ENCODE assay signal across 1 cellular context in genomic region chr15:96333194-96334016, GRCh38.
TF ChIP-seq lines count a peak whose summit lies in the region.

No MANE protein-coding gene starts in this region.

TF ChIP-seq in HepG2, 621 proteins besides CTCF, POLR2A, EP300 and RAD21 (continued from another document):
- no peak for TF ChIP-seq NAIF1 (CRISPR knock-in tag; IDR thresholded peaks at IDR 0.05; ENCODE audit: borderline replicate concordance)
- peak; percentile 52; the same call in 1 of the 2 replicates for TF ChIP-seq ZNF687 (CRISPR knock-in tag; IDR thresholded peaks at IDR 0.05)
- no peak for TF ChIP-seq ZBTB40 (IDR thresholded peaks at IDR 0.05)
- peak; percentile 7; the same call in 1 of the 2 replicates for TF ChIP-seq ZBTB40 (CRISPR knock-in tag; IDR thresholded peaks at IDR 0.05)
- no peak for TF ChIP-seq NR0B2 (CRISPR knock-in tag; IDR thresholded peaks at IDR 0.05)
- TF ChIP-seq HNRNPL (IDR thresholded peaks at IDR 0.05; ENCODE audit: low read depth, low read length), result peak; percentile 74; the same call in 1 of the 2 replicates
- 0 out of 2 replicates have a peak, but pooled peaks have one; percentile 1 for TF ChIP-seq ZMYM4 (CRISPR knock-in tag; IDR thresholded peaks at IDR 0.05)
- TF ChIP-seq ZFY (CRISPR knock-in tag; IDR thresholded peaks at IDR 0.05), result 0 out of 2 replicates have a peak, but pooled peaks have one; percentile 28
- TF ChIP-seq PHF8 (CRISPR knock-in tag; IDR thresholded peaks at IDR 0.05), result peak; percentile 23; the same call in 1 of the 2 replicates
- TF ChIP-seq ZNF274 (CRISPR knock-in tag; IDR thresholded peaks at IDR 0.05), result no peak
